In genomic region chr3:81995334-81995733, GRCh38 we compare ENCODE assay signal across 22 cellular contexts.
DNase-seq lines count a peak whose midpoint lies in the region; TF ChIP-seq lines count a peak whose summit lies in the region.
"Had no signal": no experiment of that assay in that cellular context is flagged by ENCODE, and none has a peak within 500 bp of the region (broad histone marks: within the 10 kb centered on the region; RNA-seq: fewer than 3 reads in every experiment).

No MANE protein-coding gene starts in this region.

- H3K4me3 ChIP-seq in astrocyte of the cerebellum (ENCODE audit: low read depth, low read length) = no peak overlapping the region
- no peak overlapping the region for H3K4me3 ChIP-seq in kidney epithelial cell (ENCODE audit: low read depth, low read length)
- H3K4me3 ChIP-seq: BLaER1 treated with 17β-estradiol and CSF1 and Interleukin-3, amounts not matched to agents 10 nM and 100 nM; GM12878; heart right ventricle; MG63; stomach had no signal

- H3K4me3 Mint-ChIP-seq in activated CD4-positive, alpha-beta T cell treated with anti-CD3 and anti-CD28 coated beads, Interleukin-2, amount 10 ng/mL, durations not matched to agents 7 days and 5 days = no peak overlapping the region
- H3K4me3 Mint-ChIP-seq: natural killer cell had no signal

- H3K9me3 Mint-ChIP-seq in activated CD4-positive, alpha-beta T cell treated with anti-CD3 and anti-CD28 coated beads, Interleukin-2, amount 10 ng/mL, durations not matched to agents 7 days and 5 days = no peaks in the 10 kb centered on the region

- no peaks in the 10 kb centered on the region for H3K36me3 ChIP-seq in kidney epithelial cell (ENCODE audit: control insufficient read depth, insufficient read depth, low read length)
- H3K36me3 ChIP-seq: BLaER1 treated with 17β-estradiol and CSF1 and Interleukin-3, amounts not matched to agents 10 nM and 100 nM; heart right ventricle; MG63; stomach had no signal

- POLR2A ChIA-PET in activated CD4-positive, alpha-beta T cell treated with anti-CD3 and anti-CD28 coated beads, Interleukin-2, amount 10 ng/mL, durations not matched to agents 7 days and 5 days (lab: Charles Lee) = no interaction called here

- no peaks in the 10 kb centered on the region for H3K4me1 Mint-ChIP-seq in activated CD4-positive, alpha-beta T cell treated with anti-CD3 and anti-CD28 coated beads, Interleukin-2, amount 10 ng/mL, durations not matched to agents 7 days and 5 days
- H3K4me1 Mint-ChIP-seq: natural killer cell had no signal

- in situ Hi-C loops in astrocyte of the cerebellum (cut with HindIII; ENCODE audit: low sequenced_read_pairs) = no loop called here
- in situ Hi-C loops in ACHN (cut with HindIII; ENCODE audit: low pct_ligation_motif_present, low pct_unique_long_range_greater_than_20kb, low sequenced_read_pairs) = no loop called here

- CTCF ChIA-PET in activated CD4-positive, alpha-beta T cell treated with anti-CD3 and anti-CD28 coated beads, Interleukin-2, amount 10 ng/mL, durations not matched to agents 7 days and 5 days (lab: Charles Lee) = no interaction called here

- TF ChIP-seq CTCF in LNCAP (IDR thresholded peaks at IDR 0.05) (peak; percentile 46; the same call in 1 of the 2 replicates), astrocyte of the cerebellum (IDR thresholded peaks at IDR 0.05; ENCODE audit: low read depth, low read length, missing control alignments) (peak; percentile 8), kidney epithelial cell (IDR thresholded peaks at IDR 0.05; ENCODE audit: insufficient read depth, low read length, poor library complexity, severe bottlenecking) (peak; percentile 21)

- no peaks in the 10 kb centered on the region for H3K27me3 Mint-ChIP-seq in activated CD4-positive, alpha-beta T cell treated with anti-CD3 and anti-CD28 coated beads, Interleukin-2, amount 10 ng/mL, durations not matched to agents 7 days and 5 days

- no peak overlapping the region for H3K27ac Mint-ChIP-seq in activated CD4-positive, alpha-beta T cell treated with anti-CD3 and anti-CD28 coated beads, Interleukin-2, amount 10 ng/mL, durations not matched to agents 7 days and 5 days
- H3K27ac Mint-ChIP-seq: natural killer cell had no signal

- no peaks in the 10 kb centered on the region for H3K36me3 Mint-ChIP-seq in activated CD4-positive, alpha-beta T cell treated with anti-CD3 and anti-CD28 coated beads, Interleukin-2, amount 10 ng/mL, durations not matched to agents 7 days and 5 days (ENCODE audit: low read depth)
- H3K36me3 Mint-ChIP-seq: natural killer cell had no signal

- DNase-seq in DMS53 (lab: John Stamatoyannopoulos, UW) (peak; percentile 0), DMS53 treated with DMSO at 0.1 percent for 48 hours (lab: John Stamatoyannopoulos, UW; ENCODE audit: unreplicated experiment) (no peak), astrocyte of the cerebellum (ENCODE audit: low read depth) (no peak), kidney epithelial cell (ENCODE audit: low read depth) (no peak), head of caudate nucleus (no peak), ACHN (no peak)
- no peak for DNase-seq in activated CD4-positive, alpha-beta T cell treated with anti-CD3 and anti-CD28 coated beads, Interleukin-2, amount 10 ng/mL, durations not matched to agents 7 days and 5 days
- DNase-seq: activated CD4-positive, alpha-beta T cell treated with anti-CD3 and anti-CD28 coated beads, Interleukin-2, amount 50 U/mL, for 4 hours; activated naive CD4-positive, alpha-beta T cell; activated T-cell treated with anti-CD3 and anti-CD28 coated beads for 4 hours; amygdala; cerebellar nuclear complex; HCEC 1CT; heart right ventricle; MG63; natural killer cell; NCI-H1694; NCI-H446 treated with DMSO at 0.1 percent for 48 hours; stomach had no signal

- H3K27me3 ChIP-seq in kidney epithelial cell (ENCODE audit: control insufficient read depth, insufficient read depth, low read length) = no peaks in the 10 kb centered on the region
- H3K27me3 ChIP-seq: BLaER1 treated with 17β-estradiol and CSF1 and Interleukin-3, amounts not matched to agents 10 nM and 100 nM; heart right ventricle; MG63; stomach had no signal

- intact Hi-C loops in head of caudate nucleus (cut with DNase I) = no loop called here
